In the genomic region with DNA sequence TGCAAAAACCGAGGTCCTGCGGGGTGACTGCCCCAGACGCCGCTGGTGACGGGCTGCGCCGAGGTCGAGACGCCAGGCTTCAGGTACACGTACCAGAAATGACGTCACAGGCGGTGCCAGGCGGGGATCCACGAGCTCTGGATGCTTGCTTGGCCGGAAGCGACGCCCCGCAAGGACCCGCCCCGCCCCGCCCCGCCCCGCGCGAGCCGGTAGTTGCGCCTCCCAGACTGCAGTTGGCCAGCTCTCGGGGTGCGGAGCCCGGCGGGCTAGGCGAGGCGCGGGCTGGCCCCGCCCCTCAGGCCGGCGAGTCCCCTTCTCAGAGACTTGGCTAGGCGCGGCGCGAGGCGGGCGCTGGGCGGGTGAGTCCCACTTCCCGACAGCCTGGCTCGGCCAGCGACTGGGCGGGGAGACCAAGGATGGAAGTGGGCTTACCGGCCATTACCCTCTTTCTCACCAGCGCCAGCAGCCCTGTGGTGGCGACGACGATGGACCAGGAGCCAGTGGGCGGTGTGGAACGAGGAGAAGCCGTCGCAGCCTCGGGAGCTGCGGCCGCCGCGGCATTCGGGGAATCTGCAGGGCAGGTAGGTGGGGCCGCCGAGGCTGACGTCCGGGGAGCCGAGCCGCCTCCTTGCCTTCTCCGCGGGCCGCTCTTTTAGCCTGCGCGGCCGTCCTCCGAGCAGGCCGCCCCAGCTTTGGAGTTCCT, we compare ENCODE assay signal across 8 cellular contexts. TPM values are rescaled to one million over a fixed set of nuclear protein-coding genes. Genes with fewer than 3 reads are reported as not detected.
DNase-seq lines count a peak whose midpoint lies in the region; ATAC-seq and TF ChIP-seq lines count a peak whose summit lies in the region.

FAM177A1 (plus strand) TSS at position 225 of the 703 bp plus-strand sequence; CDS start at position 417, 192 bp downstream.

- H3K27ac ChIP-seq in angular gyrus (ENCODE audit: low read depth, low read length), result peak within 1 kb of the TSS; percentile 99
- H3K27ac ChIP-seq in prostate gland, result peak within 1 kb of the TSS; percentile 98 to 100

- no peaks in the 10 kb centered on the region for H3K36me3 ChIP-seq in prostate gland

- WGBS in prostate gland, result 0% methylated on average over 38 of the region's 77 CpGs

- ATAC-seq in GM18505 (IDR thresholded peaks at IDR 0.05; ENCODE audit: unreplicated experiment), result peak; percentile 93
- ATAC-seq in HG02970 (IDR thresholded peaks at IDR 0.05; ENCODE audit: low FRiP score, unreplicated experiment), result peak; percentile 92
- ATAC-seq in left ventricle myocardium superior, result peak; percentile 98

- intact Hi-C loops in left ventricle myocardium superior (cut with micrococcal nuclease) (no loop called here), prostate gland (cut with DNase I) (loop anchor here (2.0 to 5.0 kb wide), 4 partner anchors 64 to 584 kb away; partner anchors contain the start of genes NFKBIA, PPP2R3C, PRORP and SPTSSA)

- H3K27me3 ChIP-seq in prostate gland (replicated peaks; ENCODE audit: insufficient read depth), result no peaks in the 10 kb centered on the region

- no peaks in the 10 kb centered on the region for H3K9me3 ChIP-seq in prostate gland

- TF ChIP-seq CTCF in prostate gland (IDR thresholded peaks at IDR 0.05), result peak in 2 of 4 experiments; percentile 24 to 53

- DNase-seq in NCI-H187 treated with DMSO at 0.1 percent for 48 hours (lab: John Stamatoyannopoulos, UW), result peak; percentile 89
- DNase-seq in T-helper 2 cell, result peak; percentile 97 to 100 (median 99)
- peak; percentile 99 for DNase-seq in left ventricle myocardium superior
- DNase-seq in prostate gland (ENCODE audit: low spot score), result peak; percentile 99
- peak; percentile 99 for DNase-seq in ureter (ENCODE audit: low spot score)

- peak within 1 kb of the TSS; percentile 74 to 92 for H3K4me3 ChIP-seq in prostate gland

- peak; percentile 90 for TF ChIP-seq POLR2A in GM18505 (IDR thresholded peaks at IDR 0.05; ENCODE audit: borderline replicate concordance, extremely low read depth, insufficient read depth, insufficient read length)
- TF ChIP-seq POLR2A in prostate gland (IDR thresholded peaks at IDR 0.05), result peak; percentile 96

- H3K4me1 ChIP-seq in prostate gland (replicated peaks), result no peaks in the 10 kb centered on the region

RNA-seq across cellular contexts. Expression of gene FAM177A1, which starts in this region (rescaled TPM):
- total RNA-seq in left ventricle myocardium superior, result 51.3 TPM
- total RNA-seq in prostate gland, result 10 to 100 TPM; 58.1 to 89.8 TPM
- total RNA-seq in ureter, result 56.0 TPM

Comparison
In these comparisons a context has a peak if more than half of its experiments do, and no peak if none do; other contexts are left out.
1. Peak in every context shown above with its lines: DNase-seq, ATAC-seq, H3K4me3 ChIP-seq and H3K27ac ChIP-seq.